8 cellular contexts compared by ENCODE assay signal in the genomic region with DNA sequence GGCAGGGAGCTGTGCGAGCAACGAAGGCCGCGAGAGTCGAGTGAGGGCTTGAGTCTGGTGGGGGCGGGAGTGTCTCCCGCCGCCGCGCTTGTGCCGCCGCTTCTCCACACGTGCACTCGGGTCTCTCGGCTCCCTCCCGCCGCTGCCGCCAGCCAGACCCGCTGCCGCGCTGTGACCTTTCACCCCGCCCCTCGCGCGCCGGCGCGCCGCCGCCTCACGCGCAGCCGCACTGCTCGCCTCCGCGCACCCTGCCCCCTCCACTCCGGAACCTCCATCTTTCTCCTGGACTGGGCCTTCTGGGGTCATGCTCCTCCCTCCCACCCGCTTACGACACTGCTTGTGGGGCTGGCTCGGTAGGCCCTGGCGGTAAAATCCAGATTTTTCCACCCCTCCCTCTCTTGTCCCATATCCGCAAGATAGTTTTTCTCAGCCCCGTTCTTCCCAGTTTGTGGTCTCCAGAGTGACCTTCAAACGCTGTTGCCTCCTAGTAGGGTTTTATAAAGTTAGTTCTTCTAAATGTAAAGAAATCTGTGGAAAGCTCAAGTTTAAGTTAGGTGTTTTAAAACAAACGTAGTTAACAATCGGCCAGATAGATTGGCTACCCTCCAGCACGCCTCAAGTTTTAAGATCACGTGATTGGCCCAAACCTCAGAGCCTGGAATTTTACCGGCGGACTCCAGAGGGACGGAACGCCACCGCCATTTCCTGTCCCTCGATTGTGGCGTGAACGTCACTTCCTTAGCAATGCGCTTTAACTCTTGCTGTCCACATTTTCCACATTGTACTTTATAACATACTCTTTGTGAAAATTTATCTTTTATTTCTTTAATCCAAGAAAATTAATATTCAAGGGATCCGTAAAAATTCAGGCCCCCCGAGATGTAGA. TPM values are rescaled to one million over a fixed set of nuclear protein-coding genes. Genes with fewer than 3 reads are reported as not detected.
DNase-seq lines count a peak whose midpoint lies in the region; FAIRE-seq and TF ChIP-seq lines count a peak whose summit lies in the region.

TSS of gene NAA50 (minus strand) at position 181 of the 886 bp plus-strand sequence. CDS start 300 bp downstream, outside the sequence.

- H3K79me1 ChIP-seq in neuronal stem cell (ENCODE audit: low read depth, low read length) = peaks cover 7% of the 10 kb centered on the region

- H4K91ac ChIP-seq in neuronal stem cell (ENCODE audit: low read depth, low read length, poor library complexity) = no peak within 1 kb of the TSS

- H3K4me3 ChIP-seq in NB4 (ENCODE audit: low read depth, low read length) = peak within 1 kb of the TSS; percentile 86
- H3K4me3 ChIP-seq in SK-N-MC = peak within 1 kb of the TSS; percentile 98
- H3K4me3 ChIP-seq in neuronal stem cell (ENCODE audit: low read length in 2 of 2) = peak within 1 kb of the TSS; percentile 91 to 97

- no peak within 1 kb of the TSS for H2BK12ac ChIP-seq in neuronal stem cell (ENCODE audit: low read length)

- TF ChIP-seq CTCF in NB4 (IDR thresholded peaks at IDR 0.05; ENCODE audit: low read depth, low read length) = no peak
- no peak for TF ChIP-seq CTCF in subcutaneous adipose tissue (IDR thresholded peaks at IDR 0.05; ENCODE audit: low read depth)

- peak within 1 kb of the TSS; percentile 98 for H2AFZ ChIP-seq in neuronal stem cell (ENCODE audit: low read length)

- H3K9ac ChIP-seq in SK-N-MC (ENCODE audit: insufficient read length) (peak within 1 kb of the TSS; percentile 99), neuronal stem cell (ENCODE audit: low read depth, low read length, poor library complexity) (peak within 1 kb of the TSS; percentile 93)

- no peaks in the 10 kb centered on the region for H3K9me3 Mint-ChIP-seq in activated naive CD4-positive, alpha-beta T cell treated with anti-CD3 and anti-CD28 coated beads, Interleukin-2, amount 10 ng/mL, durations not matched to agents 7 days and 5 days

- H3K27me3 Mint-ChIP-seq in activated naive CD4-positive, alpha-beta T cell treated with anti-CD3 and anti-CD28 coated beads, Interleukin-2, amount 10 ng/mL, durations not matched to agents 7 days and 5 days = no peaks in the 10 kb centered on the region

- DNase-seq in HEK293T (ENCODE audit: extremely low spot score) (peak; percentile 83), NB4 (ENCODE audit: low read depth) (peak; percentile 94), SK-N-MC (ENCODE audit: low read depth, low spot score) (peak; percentile 87), frontal cortex (ENCODE audit: low spot score in 2 of 2) (peak; percentile 86 to 92), neuronal stem cell (ENCODE audit: low spot score) (peak; percentile 90)
- DNase-seq in activated naive CD4-positive, alpha-beta T cell treated with anti-CD3 and anti-CD28 coated beads, Interleukin-2, amount 10 ng/mL, durations not matched to agents 7 days and 5 days = peak; percentile 95

- H3K27ac Mint-ChIP-seq in activated naive CD4-positive, alpha-beta T cell treated with anti-CD3 and anti-CD28 coated beads, Interleukin-2, amount 10 ng/mL, durations not matched to agents 7 days and 5 days = peak within 1 kb of the TSS; percentile 100

- TF ChIP-seq POLR2A in NB4 (IDR thresholded peaks at IDR 0.05; ENCODE audit: extremely low read depth, insufficient read length) = peak; percentile 89

- peaks cover 4 to 25% of the 10 kb centered on the region in 2 donors for H3K4me1 ChIP-seq in neuronal stem cell (ENCODE audit: control insufficient read depth in 2 of 2, insufficient read depth in 1 of 2, low read depth in 1 of 2, low read length in 2 of 2)

- peak within 1 kb of the TSS; percentile 85 for H2AK5ac ChIP-seq in neuronal stem cell (ENCODE audit: low read depth, low read length)

- no CpG with 5 or more reads among the region's 59 CpGs for WGBS in neuronal stem cell (ENCODE audit: extremely low coverage in 2 of 2, insufficient read length in 2 of 2, insufficient replicate concordance in 1 of 2), 2 donors

- peak within 1 kb of the TSS; percentile 84 for H3K4me2 ChIP-seq in neuronal stem cell (ENCODE audit: insufficient read depth, low read length, poor library complexity, severe bottlenecking)

- peak within 1 kb of the TSS; percentile 77 for H3K4ac ChIP-seq in neuronal stem cell (ENCODE audit: low read length)

- peaks cover 60% of the 10 kb centered on the region for H3K4me1 Mint-ChIP-seq in activated naive CD4-positive, alpha-beta T cell treated with anti-CD3 and anti-CD28 coated beads, Interleukin-2, amount 10 ng/mL, durations not matched to agents 7 days and 5 days

- POLR2A ChIA-PET in HEK293T (lab: Yijun Ruan, JAX) = interaction anchor here (0.6 to 2.0 kb wide), 13 partner anchors 8 to 310 kb away, joined by 3 to 13 read pairs (median 4); partner anchors contain the start of genes CCDC191, QTRT2, SPICE1 and USF3

- peaks cover 13% of the 10 kb centered on the region; the same call in 1 of the 2 replicates for H3K36me3 ChIP-seq in SK-N-MC (ENCODE audit: insufficient read depth, low read length)
- peaks cover 0 to 29% of the 10 kb centered on the region in 2 donors for H3K36me3 ChIP-seq in neuronal stem cell (replicated peaks in 1 of 2; ENCODE audit: control insufficient read depth in 2 of 2, insufficient read depth in 2 of 2, low read length in 2 of 2)

- peak within 1 kb of the TSS; percentile 71 for H2BK5ac ChIP-seq in neuronal stem cell (ENCODE audit: low read length)

- H2BK15ac ChIP-seq in neuronal stem cell (ENCODE audit: low read length) = peak within 1 kb of the TSS; percentile 27

- H3K18ac ChIP-seq in neuronal stem cell (ENCODE audit: low read length) = peak within 1 kb of the TSS; percentile 96

- H3K9me3 ChIP-seq in SK-N-MC (ENCODE audit: low read depth, low read length) (no peaks in the 10 kb centered on the region), neuronal stem cell (replicated peaks in 1 of 2; ENCODE audit: control insufficient read depth in 2 of 2, insufficient read depth in 1 of 2, low read depth in 1 of 2, low read length in 2 of 2) (no peaks in the 10 kb centered on the region)

- H3K14ac ChIP-seq in neuronal stem cell (ENCODE audit: low read length) = peak within 1 kb of the TSS; percentile 25

- no peak within 1 kb of the TSS for H2BK120ac ChIP-seq in neuronal stem cell (ENCODE audit: low read depth, low read length)

- H3K4me3 Mint-ChIP-seq in activated naive CD4-positive, alpha-beta T cell treated with anti-CD3 and anti-CD28 coated beads, Interleukin-2, amount 10 ng/mL, durations not matched to agents 7 days and 5 days = peak within 1 kb of the TSS; percentile 97

- H3K27ac ChIP-seq in SK-N-MC (peak within 1 kb of the TSS; percentile 100), neuronal stem cell (replicated peaks; ENCODE audit: low read length) (peak within 1 kb of the TSS; percentile 98)

- peak; percentile 96 for FAIRE-seq in G401.6 (lab: Jason Lieb, UNC)
- FAIRE-seq in frontal cortex (lab: Jason Lieb, UNC) = peak; percentile 64

- peaks cover 11% of the 10 kb centered on the region for H3K36me3 Mint-ChIP-seq in activated naive CD4-positive, alpha-beta T cell treated with anti-CD3 and anti-CD28 coated beads, Interleukin-2, amount 10 ng/mL, durations not matched to agents 7 days and 5 days

- CTCF ChIA-PET in HEK293T (lab: Yijun Ruan, JAX) = interaction anchor here (0.9 to 2.4 kb wide), 3 partner anchors 10 to 24 kb away, joined by 3 to 14 read pairs (median 4); no protein-coding TSS in a partner anchor
- CTCF ChIA-PET in activated naive CD4-positive, alpha-beta T cell treated with anti-CD3 and anti-CD28 coated beads, Interleukin-2, amount 10 ng/mL, durations not matched to agents 7 days and 5 days (lab: Charles Lee) = interaction anchor here (0.9 to 3.8 kb wide), 13 partner anchors 11 to 310 kb away, joined by 3 to 50 read pairs (median 6); partner anchors contain the start of gene GRAMD1C

- H3K27me3 ChIP-seq in neuronal stem cell (ENCODE audit: control insufficient read depth in 3 of 3, insufficient read depth in 3 of 3, low read depth in 1 of 3, low read length in 3 of 3) = no peaks in the 10 kb centered on the region

- peak within 1 kb of the TSS; percentile 96 for H3K23ac ChIP-seq in neuronal stem cell (ENCODE audit: low read depth, low read length, poor library complexity)

- no peak within 1 kb of the TSS for H4K8ac ChIP-seq in neuronal stem cell (ENCODE audit: low read depth, low read length)

TF ChIP-seq in HEK293T, 16 proteins besides CTCF, POLR2A, EP300 and RAD21:
- no peak for TF ChIP-seq PKNOX1 (IDR thresholded peaks at IDR 0.05)
- peak; percentile 73 for TF ChIP-seq NFRKB (IDR thresholded peaks at IDR 0.05)
- TF ChIP-seq L3MBTL2 (conservative IDR thresholded peaks at IDR 0.05) = peak; percentile 91

RNA-seq across cellular contexts. Expression of gene NAA50, which starts in this region (rescaled TPM):
- total RNA-seq in frontal cortex (60.7 TPM), subcutaneous adipose tissue (100 to 1,000 TPM in 3 of 4 donors, 10 to 100 TPM in 1; 86.1 to 223 (median 126) TPM)
- 102 TPM for polyA plus RNA-seq in neuronal stem cell (2013, experiment 1 of 2)
- polyA plus RNA-seq in neuronal stem cell (2013, experiment 2 of 2) = 102 TPM

Comparison
In these comparisons a context has a peak if more than half of its experiments do, and no peak if none do; other contexts are left out.
1. Peak in every context shown above with its lines: DNase-seq, H3K4me3 ChIP-seq and H3K27ac ChIP-seq.